ENCODE assay signal across 10 cellular contexts in the genomic region with DNA sequence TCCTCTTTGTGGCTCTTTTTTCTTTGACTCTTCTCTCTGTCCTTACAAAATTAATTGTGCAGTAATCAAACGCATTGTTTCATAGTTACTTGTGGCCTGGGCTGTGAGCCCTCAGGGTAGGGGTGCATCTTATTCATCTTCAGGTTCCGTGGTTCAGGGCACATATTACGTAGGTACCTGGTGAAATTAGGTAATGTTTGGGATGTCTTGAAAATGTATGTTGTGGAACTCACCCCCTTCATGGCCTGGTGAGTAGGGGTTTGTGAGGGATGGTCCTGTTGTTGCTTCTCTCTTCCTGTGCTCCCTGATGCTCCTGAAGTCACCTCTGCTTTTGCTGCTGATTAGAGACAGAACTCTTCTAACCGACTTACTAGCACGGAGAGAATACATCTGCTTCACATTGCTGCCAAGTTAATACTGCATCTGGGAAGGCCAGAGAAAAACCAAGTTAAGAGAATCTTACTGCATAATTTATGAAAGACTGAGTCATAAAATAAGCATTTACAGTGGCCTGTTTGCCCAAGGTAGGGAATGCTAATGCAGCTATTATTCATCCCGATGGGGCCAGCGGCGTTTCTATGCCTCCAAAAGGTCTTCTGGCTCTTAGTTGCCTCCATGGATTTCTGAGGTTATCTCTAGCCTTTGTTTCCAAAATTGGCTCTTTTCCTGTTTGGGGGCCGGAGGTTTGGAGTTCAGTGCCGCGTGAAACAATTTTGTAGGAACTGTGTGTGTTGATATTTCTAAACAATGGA.
DNase-seq lines count a peak whose midpoint lies in the region; ATAC-seq, FAIRE-seq and TF ChIP-seq lines count a peak whose summit lies in the region.
"Had no signal": no experiment of that assay in that cellular context is flagged by ENCODE, and none has a peak within 500 bp of the region (broad histone marks: within the 10 kb centered on the region; RNA-seq: fewer than 3 reads in every experiment).

No MANE protein-coding gene starts in this region.

- H3K36me3 ChIP-seq in esophagus (ENCODE audit: control insufficient read depth in 2 of 2, insufficient read depth in 2 of 2, low read length in 1 of 2) = peaks cover 0 to under 1% of the 10 kb centered on the region in 2 donors
- no peaks in the 10 kb centered on the region for H3K36me3 ChIP-seq in pancreas
- H3K36me3 ChIP-seq in neuronal stem cell (replicated peaks in 1 of 2; ENCODE audit: control insufficient read depth in 2 of 2, insufficient read depth in 2 of 2, low read length in 2 of 2) = peaks cover 0 to 4% of the 10 kb centered on the region in 2 donors
- H3K36me3 ChIP-seq in upper lobe of right lung = no peaks in the 10 kb centered on the region

- H3K27me3 ChIP-seq in esophagus (ENCODE audit: control insufficient read depth in 1 of 2, insufficient read depth in 2 of 2, low read length in 2 of 2) (no peaks in the 10 kb centered on the region), pancreas (no peaks in the 10 kb centered on the region), neuronal stem cell (ENCODE audit: control insufficient read depth in 3 of 3, insufficient read depth in 3 of 3, low read depth in 1 of 3, low read length in 3 of 3) (no peaks in the 10 kb centered on the region), upper lobe of right lung (no peaks in the 10 kb centered on the region)

- no peak overlapping the region for H2BK5ac ChIP-seq in neuronal stem cell (ENCODE audit: low read length)

- H3K4me3 ChIP-seq in esophagus (ENCODE audit: low read depth in 1 of 2, low read length in 2 of 2) (no peak overlapping the region), pancreas (no peak overlapping the region), neuronal stem cell (ENCODE audit: low read length in 2 of 2) (no peak overlapping the region), upper lobe of right lung (no peak overlapping the region)

- H3K14ac ChIP-seq in neuronal stem cell (ENCODE audit: low read length) = no peak overlapping the region

- no peak overlapping the region for H2BK120ac ChIP-seq in neuronal stem cell (ENCODE audit: low read depth, low read length)

- H2BK15ac ChIP-seq in neuronal stem cell (ENCODE audit: low read length) = no peak overlapping the region

- no peak overlapping the region for H4K8ac ChIP-seq in neuronal stem cell (ENCODE audit: low read depth, low read length)

- no peak overlapping the region for H2AFZ ChIP-seq in neuronal stem cell (ENCODE audit: low read length)

- no peak overlapping the region for H2BK12ac ChIP-seq in neuronal stem cell (ENCODE audit: low read length)

- peak; percentile 78 for DNase-seq in Caki2 (ENCODE audit: low read depth)
- DNase-seq in NCI-H226 = peak; percentile 51
- no peak for DNase-seq in pancreas
- DNase-seq in neuronal stem cell (ENCODE audit: low spot score) = no peak
- DNase-seq in upper lobe of right lung = no peak
- DNase-seq in GM12892 (ENCODE audit: insufficient read length) = no peak
- DNase-seq in T-helper 9 cell = no peak
- DNase-seq: activated gamma-delta T cell, NCI-H1417 treated with DMSO at 0.1 percent for 48 hours had no signal

- no peak overlapping the region for H3K18ac ChIP-seq in neuronal stem cell (ENCODE audit: low read length)

- TF ChIP-seq CTCF in pancreas (IDR thresholded peaks at IDR 0.05) (no peak), upper lobe of right lung (IDR thresholded peaks at IDR 0.05) (no peak)

- H3K4me2 ChIP-seq in neuronal stem cell (ENCODE audit: insufficient read depth, low read length, poor library complexity, severe bottlenecking) = no peak overlapping the region

- WGBS in esophagus, 2 donors = 32 to 56% methylated on average over 11 of the region's 11 CpGs
- WGBS in pancreas, 2 donors = 80% methylated on average over 11 of the region's 11 CpGs
- no CpG with 5 or more reads among the region's 11 CpGs for WGBS in neuronal stem cell (ENCODE audit: extremely low coverage in 2 of 2, insufficient read length in 2 of 2, insufficient replicate concordance in 1 of 2), 2 donors

- peak in 3 of 4 donors; percentile 17 to 48 (median 34) for ATAC-seq in pancreas
- ATAC-seq in upper lobe of right lung = no peak

- no peak overlapping the region for H4K91ac ChIP-seq in neuronal stem cell (ENCODE audit: low read depth, low read length, poor library complexity)

- no peak overlapping the region for H3K4ac ChIP-seq in neuronal stem cell (ENCODE audit: low read length)

- in situ Hi-C loops in Caki2 (cut with HindIII; ENCODE audit: low pct_unique_long_range_greater_than_20kb, low sequenced_read_pairs) = no loop called here

- FAIRE-seq in pancreas (lab: Jason Lieb, UNC) (no peak), GM12892 (lab: Jason Lieb, UNC) (no peak)

- intact Hi-C loops in pancreas (cut with DNase I) = no loop called here
- intact Hi-C loops in upper lobe of right lung (cut with DNase I) = no loop called here

- H3K4me1 ChIP-seq in esophagus (ENCODE audit: control insufficient read depth in 2 of 2, insufficient read depth in 2 of 2, low read length in 1 of 2) (peaks cover 0 to 18% of the 10 kb centered on the region in 2 donors), pancreas (peaks cover 0 to 4% (median 0%) of the 10 kb centered on the region in 3 donors), neuronal stem cell (ENCODE audit: control insufficient read depth in 2 of 2, insufficient read depth in 1 of 2, low read depth in 1 of 2, low read length in 2 of 2) (no peaks in the 10 kb centered on the region), upper lobe of right lung (peaks cover 11% of the 10 kb centered on the region)

- H2AK5ac ChIP-seq in neuronal stem cell (ENCODE audit: low read depth, low read length) = no peak overlapping the region

- no peak for TF ChIP-seq POLR2A in GM12892 (IDR thresholded peaks at IDR 0.05; ENCODE audit: low read depth, low read length)

- no peak overlapping the region for H3K9ac ChIP-seq in neuronal stem cell (ENCODE audit: low read depth, low read length, poor library complexity)

- H3K23ac ChIP-seq in neuronal stem cell (ENCODE audit: low read depth, low read length, poor library complexity) = no peak overlapping the region

- peak overlapping the region; percentile 57 to 91 for H3K27ac ChIP-seq in esophagus (ENCODE audit: low read depth in 2 of 2, low read length in 1 of 2)
- H3K27ac ChIP-seq in pancreas = no peak overlapping the region
- no peak overlapping the region for H3K27ac ChIP-seq in neuronal stem cell (replicated peaks; ENCODE audit: low read length)
- H3K27ac ChIP-seq in upper lobe of right lung = no peak overlapping the region

- no peaks in the 10 kb centered on the region for H3K9me3 ChIP-seq in esophagus (ENCODE audit: control insufficient read depth in 2 of 2, insufficient read depth in 1 of 2, low read depth in 1 of 2, low read length in 1 of 2)
- no peaks in the 10 kb centered on the region for H3K9me3 ChIP-seq in pancreas
- peaks cover 0 to 15% of the 10 kb centered on the region in 2 donors for H3K9me3 ChIP-seq in neuronal stem cell (replicated peaks in 1 of 2; ENCODE audit: control insufficient read depth in 2 of 2, insufficient read depth in 1 of 2, low read depth in 1 of 2, low read length in 2 of 2)
- H3K9me3 ChIP-seq in upper lobe of right lung = no peaks in the 10 kb centered on the region

- H3K79me1 ChIP-seq in neuronal stem cell (ENCODE audit: low read depth, low read length) = no peaks in the 10 kb centered on the region

Comparison
In these comparisons a context has a peak if more than half of its experiments do, and no peak if none do; other contexts are left out.
1. DNase-seq: peak in Caki2 (single experiment) and NCI-H226 (single experiment); none in pancreas (0 of 6), neuronal stem cell (single experiment), upper lobe of right lung (single experiment), GM12892 (single experiment) and T-helper 9 cell (single experiment).
2. H3K27ac ChIP-seq: peak in esophagus (2 of 2); none in pancreas (0 of 4), neuronal stem cell (single experiment) and upper lobe of right lung (single experiment).